ENCODE assay signal across 27 cellular contexts in the genomic region with DNA sequence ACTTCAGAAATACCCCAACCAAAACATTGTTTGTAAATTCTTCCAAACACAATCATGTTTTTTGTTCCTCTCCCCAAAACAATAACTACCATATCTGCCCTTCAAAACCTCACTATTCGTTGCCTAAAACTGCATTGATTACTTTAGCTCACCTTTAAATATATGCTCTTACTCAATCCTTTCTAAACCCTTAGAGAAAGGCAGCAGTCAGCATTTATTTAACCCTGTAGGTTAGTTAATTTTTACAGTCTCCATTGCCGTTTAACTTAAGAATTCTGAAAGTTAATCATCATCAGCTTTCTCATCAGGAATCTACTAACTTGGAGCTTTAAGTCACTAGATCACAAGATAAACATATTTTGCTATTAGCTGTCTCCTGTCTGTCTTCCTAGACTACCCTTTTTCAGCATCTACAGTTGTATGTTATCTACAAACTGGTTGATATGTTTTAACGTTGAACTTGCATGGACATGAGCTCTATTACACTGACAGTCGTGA.
"Had no signal": no experiment of that assay in that cellular context is flagged by ENCODE, and none has a peak within 500 bp of the region (broad histone marks: within the 10 kb centered on the region; RNA-seq: fewer than 3 reads in every experiment).

No MANE protein-coding gene starts in this region.

- H3K36me3 Mint-ChIP-seq: immature natural killer cell had no signal

- H3K27ac ChIP-seq: heart left ventricle, pancreas, psoas muscle, right atrium auricular region, spleen, tibial nerve, VCaP had no signal

- DNase-seq: activated CD4-positive, alpha-beta T cell treated with anti-CD3 and anti-CD28 coated beads for 48 hours; activated CD4-positive, alpha-beta T cell treated with anti-CD3 and anti-CD28 coated beads, Interleukin-2, amount 50 U/mL, for 48 hours; activated CD8-positive, alpha-beta memory T cell treated with anti-CD3 and anti-CD28 coated beads for 24 hours; activated gamma-delta T cell treated with Interleukin-2 at 50 U/mL for 16 hours; activated naive CD4-positive, alpha-beta T cell treated with anti-CD3 and anti-CD28 coated beads, Interleukin-2, amount 50 U/mL, for 16 hours; activated T-cell treated with anti-CD3 and anti-CD28 coated beads, Interleukin-2, amount 50 U/mL, for 1 hour; amniotic stem cell; central memory CD4-positive, alpha-beta T cell; foreskin fibroblast; heart left ventricle; hypothalamus; immature natural killer cell; left ventricle myocardium superior; pancreas; psoas muscle; spleen; stimulated activated naive CD4-positive, alpha-beta T cell treated with Interleukin-2 at 50 U/mL for 16 hours; SW 1271; T-helper 9 cell had no signal

- H3K4me3 Mint-ChIP-seq: immature natural killer cell; T-helper 1 cell treated with Interleukin-12 subunit alpha and Interleukin-12 subunit beta and Interleukin-4 antibody, amounts not matched to agents 30 μg/mL and 1 μg/mL, for 36 hours had no signal

- H3K4me1 ChIP-seq: heart left ventricle, pancreas, psoas muscle, right atrium auricular region, spleen, tibial nerve had no signal

- H3K9me3 Mint-ChIP-seq: T-helper 1 cell treated with Interleukin-12 subunit alpha and Interleukin-12 subunit beta and Interleukin-4 antibody, amounts not matched to agents 30 μg/mL and 1 μg/mL, for 36 hours had no signal

- H3K4me1 Mint-ChIP-seq: immature natural killer cell had no signal

- H3K27me3 ChIP-seq: heart left ventricle, pancreas, right atrium auricular region, spleen, tibial nerve had no signal

- FAIRE-seq: endothelial cell of umbilical vein, TTC549 had no signal

- H3K27ac Mint-ChIP-seq: immature natural killer cell; T-helper 1 cell treated with Interleukin-12 subunit alpha and Interleukin-12 subunit beta and Interleukin-4 antibody, amounts not matched to agents 30 μg/mL and 1 μg/mL, for 36 hours had no signal

- H3K36me3 ChIP-seq: heart left ventricle, pancreas, right atrium auricular region, spleen, tibial nerve had no signal

- H3K4me3 ChIP-seq: heart left ventricle, pancreas, psoas muscle, right atrium auricular region, spleen, tibial nerve had no signal

- ATAC-seq: activated CD4-positive, CD25-positive, alpha-beta regulatory T cell treated with anti-CD3 and anti-CD28 coated beads, Interleukin-2, amount 50 U/mL, for 24 hours; esophagus mucosa; heart left ventricle; left ventricle myocardium superior; pancreas; psoas muscle had no signal

- H3K9me3 ChIP-seq: pancreas, psoas muscle, right atrium auricular region, spleen, tibial nerve had no signal
